ENCODE assay signal across 16 cellular contexts in genomic region chr11:112298535-112298934, GRCh38. TPM values are rescaled to one million over a fixed set of nuclear protein-coding genes. Genes with fewer than 3 reads are reported as not detected.
DNase-seq lines count a peak whose midpoint lies in the region; ATAC-seq, FAIRE-seq and TF ChIP-seq lines count a peak whose summit lies in the region.
"Had no signal": no experiment of that assay in that cellular context is flagged by ENCODE, and none has a peak within 500 bp of the region (broad histone marks: within the 10 kb centered on the region; RNA-seq: fewer than 3 reads in every experiment).

No MANE protein-coding gene starts in this region.

- no peak for TF ChIP-seq EP300 in HepG2 (IDR thresholded peaks at IDR 0.05; ENCODE audit: low read depth in 2 of 2, low read length in 2 of 2)
- TF ChIP-seq EP300 in HepG2 (CRISPR knock-in tag; IDR thresholded peaks at IDR 0.05; ENCODE audit: borderline replicate concordance), result no peak
- TF ChIP-seq EP300 in H1 (IDR thresholded peaks at IDR 0.05; ENCODE audit: borderline replicate concordance in 1 of 2, low read depth in 2 of 2, low read length in 2 of 2), result no peak

- H2BK20ac ChIP-seq in H1 (ENCODE audit: low read length), result no peak overlapping the region

- no peak overlapping the region for H2BK120ac ChIP-seq in H1 (replicated peaks; ENCODE audit: low read depth, low read length)

- no peaks in the 10 kb centered on the region for H3K9me2 ChIP-seq in GM23248 (ENCODE audit: insufficient read depth)

- H3K23ac ChIP-seq in H1 (ENCODE audit: insufficient read length), result no peak overlapping the region

- POLR2A ChIA-PET in HepG2 (lab: Yijun Ruan, JAX), result no interaction called here
- POLR2A ChIA-PET in H1 (lab: Charles Lee; ENCODE audit: partially characterized antibody), result no interaction called here

- H3K79me2 ChIP-seq in HepG2 (ENCODE audit: insufficient read depth, low read length) (no peaks in the 10 kb centered on the region), H1 (ENCODE audit: control insufficient read depth in 1 of 2, insufficient read depth in 2 of 2, low read length in 2 of 2) (no peaks in the 10 kb centered on the region), GM23248 (ENCODE audit: insufficient read depth) (no peaks in the 10 kb centered on the region)

- H3K4me3 ChIP-seq in right lobe of liver (no peak overlapping the region), HepG2 (replicated peaks in 1 of 3; ENCODE audit: insufficient read depth in 1 of 3, low read depth in 2 of 3, low read length in 3 of 3) (no peak overlapping the region), H1 (ENCODE audit: extremely low read depth in 1 of 4, insufficient read depth in 2 of 4, low read depth in 3 of 4, low read length in 4 of 4) (no peak overlapping the region), aorta (ENCODE audit: low read length in 2 of 2) (no peak overlapping the region), kidney (ENCODE audit: low read length in 2 of 2) (no peak overlapping the region), GM23248 (no peak overlapping the region)
- H3K4me3 ChIP-seq: GM23338 had no signal

- H3K27me3 ChIP-seq in right lobe of liver, result no peaks in the 10 kb centered on the region
- no peaks in the 10 kb centered on the region for H3K27me3 ChIP-seq in HepG2 (ENCODE audit: control insufficient read depth in 1 of 2, insufficient read depth in 2 of 2, low read length in 2 of 2)
- no peaks in the 10 kb centered on the region for H3K27me3 ChIP-seq in H1 (replicated peaks in 1 of 4; ENCODE audit: control insufficient read depth in 3 of 4, extremely low read depth in 1 of 4, insufficient read depth in 3 of 4, low read length in 3 of 4)
- H3K27me3 ChIP-seq in aorta (ENCODE audit: control insufficient read depth in 1 of 2, insufficient read depth in 2 of 2, low read length in 1 of 2), result no peaks in the 10 kb centered on the region
- no peaks in the 10 kb centered on the region for H3K27me3 ChIP-seq in GM23248 (replicated peaks; ENCODE audit: insufficient read depth)

- H3K36me3 ChIP-seq in right lobe of liver (no peaks in the 10 kb centered on the region), HepG2 (replicated peaks in 1 of 2; ENCODE audit: control insufficient read depth in 1 of 2, insufficient read depth in 2 of 2, low read length in 2 of 2) (no peaks in the 10 kb centered on the region), H1 (ENCODE audit: control insufficient read depth in 2 of 4, insufficient read depth in 4 of 4, low read length in 3 of 4) (no peaks in the 10 kb centered on the region), aorta (ENCODE audit: control insufficient read depth in 1 of 2, insufficient read depth in 2 of 2, low read length in 1 of 2) (no peaks in the 10 kb centered on the region), kidney (ENCODE audit: control insufficient read depth in 1 of 2, insufficient read depth in 2 of 2, low read length in 2 of 2) (no peaks in the 10 kb centered on the region), GM23248 (ENCODE audit: low read depth) (no peaks in the 10 kb centered on the region)

- H3K4me2 ChIP-seq in HepG2 (ENCODE audit: low read depth, low read length) (no peak overlapping the region), H1 (ENCODE audit: insufficient read depth in 1 of 2, low read depth in 2 of 2, low read length in 2 of 2) (no peak overlapping the region), GM23248 (ENCODE audit: unreplicated experiment) (no peak overlapping the region)
- H3K4me2 ChIP-seq: GM23338 had no signal

- H2AK5ac ChIP-seq in H1 (ENCODE audit: low read depth, low read length), result no peak overlapping the region

- no peaks in the 10 kb centered on the region for H3K23me2 ChIP-seq in H1 (ENCODE audit: low read depth, low read length)

- no peak overlapping the region for H3K4ac ChIP-seq in H1 (replicated peaks; ENCODE audit: insufficient read length, low read depth, low read length)

- H2AFZ ChIP-seq in HepG2 (ENCODE audit: low read length), result no peak overlapping the region
- no peak overlapping the region for H2AFZ ChIP-seq in H1 (ENCODE audit: low read length)
- no peak overlapping the region for H2AFZ ChIP-seq in GM23248
- H2AFZ ChIP-seq: GM23338 had no signal

- peak overlapping the region; percentile 27; the same call in 1 of the 2 replicates for H2BK5ac ChIP-seq in H1 (ENCODE audit: low read depth, low read length)

- no peak for FAIRE-seq in HepG2 (lab: Jason Lieb, UNC)
- FAIRE-seq in H1 (lab: Jason Lieb, UNC), result no peak
- FAIRE-seq in kidney (lab: Jason Lieb, UNC), result no peak

- in situ Hi-C loops in HepG2 (cut with HindIII; ENCODE audit: extremely low pct_ligation_motif_present, low pct_unique_long_range_greater_than_20kb) (no loop called here), GM23248 (cut with MboI) (no loop called here)

- peak overlapping the region; percentile 29; the same call in 1 of the 2 replicates for H2BK12ac ChIP-seq in H1 (ENCODE audit: low read depth, low read length)

- intact Hi-C loops in right lobe of liver (cut with DNase I) (no loop called here), HepG2 (cut with micrococcal nuclease; ENCODE audit: unreplicated experiment) (no loop called here), aorta (cut with DNase I) (loop anchor here (10.0 kb wide), 4 partner anchors 496 to 1996 kb away; partner anchors contain the start of genes NCAM1 (in 1 of the 2) and NNMT (in 1 of the 2)), kidney (cut with DNase I) (no loop called here)

- no peak for TF ChIP-seq CTCF in right lobe of liver (IDR thresholded peaks at IDR 0.05)
- TF ChIP-seq CTCF in HepG2 (CRISPR knock-in tag; IDR thresholded peaks at IDR 0.05), result no peak
- TF ChIP-seq CTCF in H1 (IDR thresholded peaks at IDR 0.05; ENCODE audit: control extremely low read depth in 1 of 3, insufficient read depth in 1 of 3, low read depth in 1 of 3, low read length in 3 of 3), result no peak
- no peak for TF ChIP-seq CTCF in kidney (IDR thresholded peaks at IDR 0.05; ENCODE audit: borderline replicate concordance, extremely low read depth, insufficient read depth)

- ATAC-seq in right lobe of liver (peak; percentile 66 to 84 (median 76)), HepG2 (no peak), aorta (ENCODE audit: low FRiP score) (peak; percentile 22), GM21447 (IDR thresholded peaks at IDR 0.05; ENCODE audit: unreplicated experiment) (no peak)
- ATAC-seq: GM23338 had no signal

- no peaks in the 10 kb centered on the region for H3K79me1 ChIP-seq in H1 (ENCODE audit: low read depth, low read length)

- WGBS in right lobe of liver (ENCODE audit: insufficient coverage, low coverage, low lambda C conversion rate, missing lambda C conversion rate), result 13% methylated on average over 4 of the region's 9 CpGs
- WGBS in HepG2 (ENCODE audit: low lambda C conversion rate), result 63% methylated on average over 8 of the region's 9 CpGs
- WGBS in H1 (ENCODE audit: extremely low coverage in 1 of 2, insufficient coverage in 1 of 2, insufficient read length in 1 of 2, insufficient replicate concordance in 2 of 2, low coverage in 1 of 2, low lambda C conversion rate in 2 of 2, missing lambda C conversion rate in 1 of 2), 2 experiments, result 89% methylated on average over 9 of the region's 9 CpGs; no CpG with 5 or more reads in 1 of the 2 experiments
- WGBS in aorta, 2 donors, result 31 to 34% methylated on average over 9 of the region's 9 CpGs
- 74 to 75% methylated on average over 9 of the region's 9 CpGs for WGBS in GM23248 (ENCODE audit: low coverage in 1 of 2, low lambda C conversion rate in 2 of 2, missing lambda C conversion rate in 2 of 2), 2 experiments

- H3K4me1 ChIP-seq in right lobe of liver (peaks cover 0 to 12% (median 1%) of the 10 kb centered on the region in 4 donors), HepG2 (ENCODE audit: insufficient read depth, low read length) (peaks cover 10% of the 10 kb centered on the region), H1 (replicated peaks in 1 of 4; ENCODE audit: control insufficient read depth in 3 of 4, insufficient read depth in 4 of 4, low read length in 3 of 4) (peaks cover 4 to 13% (median 10%) of the 10 kb centered on the region in 4 experiments), aorta (ENCODE audit: control insufficient read depth in 1 of 2, insufficient read depth in 2 of 2, low read length in 2 of 2) (peaks cover 4% of the 10 kb centered on the region in 2 donors), kidney (ENCODE audit: control insufficient read depth in 1 of 2, insufficient read depth in 1 of 2, low read depth in 1 of 2, low read length in 2 of 2) (peaks cover 2 to 6% of the 10 kb centered on the region in 2 donors), GM23248 (ENCODE audit: insufficient read depth) (peaks cover 32% of the 10 kb centered on the region)

- H4K20me1 ChIP-seq in HepG2 (ENCODE audit: insufficient read depth, low read length), result no peaks in the 10 kb centered on the region
- H4K20me1 ChIP-seq in H1 (replicated peaks in 1 of 2; ENCODE audit: control insufficient read depth in 1 of 2, insufficient read depth in 2 of 2, low read length in 2 of 2), result no peaks in the 10 kb centered on the region
- no peaks in the 10 kb centered on the region for H4K20me1 ChIP-seq in GM23248 (ENCODE audit: insufficient read depth)

- no peak overlapping the region for H3K56ac ChIP-seq in H1 (replicated peaks; ENCODE audit: insufficient read length, low read depth, low read length)

- no TSS peak for BruUV-seq in HepG2 (replicated peaks; lab: Mats Ljungman, UMichigan)

- H3K9me3 ChIP-seq in right lobe of liver (no peaks in the 10 kb centered on the region), HepG2 (ENCODE audit: low read length) (no peaks in the 10 kb centered on the region), H1 (ENCODE audit: insufficient read depth in 2 of 2, low read depth in 1 of 2, low read length in 1 of 2) (no peaks in the 10 kb centered on the region), aorta (ENCODE audit: control insufficient read depth, low read length) (no peaks in the 10 kb centered on the region), kidney (ENCODE audit: control insufficient read depth in 1 of 2, low read length in 2 of 2) (no peaks in the 10 kb centered on the region), GM23248 (ENCODE audit: low read depth) (no peaks in the 10 kb centered on the region)

- DNase-seq in right lobe of liver (peak; percentile 50 to 94 (median 83)), HepG2 (ENCODE audit: low spot score) (no peak), H1 (ENCODE audit: low read depth in 1 of 2, low spot score in 2 of 2) (no peak), mucosa of gallbladder (ENCODE audit: low spot score) (peak; percentile 13), aorta (peak in 1 of 2 donors; percentile 55), kidney (no peak), GM23248 (no peak)
- DNase-seq: activated CD4-positive, alpha-beta T cell treated with anti-CD3 and anti-CD28 coated beads, Interleukin-2, amount 10 ng/mL, durations not matched to agents 24 days and 14 days; GDM1; naive B cell; NCI-H1694 had no signal

- no peak overlapping the region for H4K5ac ChIP-seq in H1 (ENCODE audit: insufficient read length, low read depth, low read length)

- CTCF ChIA-PET in HepG2 (lab: Yijun Ruan, JAX; ENCODE audit: low intra/inter-chr PET ratio, low total read pairs), result no interaction called here
- CTCF ChIA-PET in H1 (lab: Charles Lee; ENCODE audit: partially characterized antibody), result no interaction called here

- H3F3A ChIP-seq in GM23248 (ENCODE audit: insufficient read depth), result peaks cover 6% of the 10 kb centered on the region

- H3K9ac ChIP-seq in HepG2 (ENCODE audit: insufficient read depth, low read depth, low read length) (no peak overlapping the region), H1 (replicated peaks in 1 of 4; ENCODE audit: extremely low read depth in 1 of 4, low read depth in 3 of 4, low read length in 3 of 4) (no peak overlapping the region), kidney (ENCODE audit: low read length in 2 of 2) (no peak overlapping the region), GM23248 (no peak overlapping the region)

- H4K91ac ChIP-seq in H1 (replicated peaks; ENCODE audit: insufficient read length, low read length), result no peak overlapping the region

- H4K8ac ChIP-seq in H1 (ENCODE audit: extremely low read depth, insufficient read depth, low read length), result peak overlapping the region; percentile 11; the same call in 1 of the 2 replicates

- TF ChIP-seq POLR2A in right lobe of liver (IDR thresholded peaks at IDR 0.05), result no peak
- no peak for TF ChIP-seq POLR2A in HepG2 (IDR thresholded peaks at IDR 0.05; ENCODE audit: insufficient read depth in 1 of 2, low read depth in 2 of 2, low read length in 2 of 2)
- TF ChIP-seq POLR2A in H1 (IDR thresholded peaks at IDR 0.05; ENCODE audit: control extremely low read depth in 1 of 2, low read depth in 2 of 2, low read length in 2 of 2), result no peak

- H3K27ac ChIP-seq in right lobe of liver, result no peak overlapping the region
- no peak overlapping the region for H3K27ac ChIP-seq in HepG2 (ENCODE audit: extremely low read length, insufficient read depth, low read length)
- no peak overlapping the region for H3K27ac ChIP-seq in H1 (ENCODE audit: low read depth, low read length)
- H3K27ac ChIP-seq in aorta (ENCODE audit: low read depth in 1 of 2, low read length in 2 of 2), result peak overlapping the region in 1 of 2 donors; percentile 15
- H3K27ac ChIP-seq in kidney (ENCODE audit: low read depth in 2 of 2, low read length in 2 of 2), result no peak overlapping the region
- no peak overlapping the region for H3K27ac ChIP-seq in GM23248

- H3K14ac ChIP-seq in H1 (ENCODE audit: insufficient read length), result no peak overlapping the region

- no peak overlapping the region for H3K18ac ChIP-seq in H1 (ENCODE audit: extremely low read depth, low read length)

- TF ChIP-seq RAD21 in HepG2 (CRISPR knock-in tag; IDR thresholded peaks at IDR 0.05), result no peak
- TF ChIP-seq RAD21 in H1 (IDR thresholded peaks at IDR 0.05 in 1 of 2, conservative IDR thresholded peaks at IDR 0.05 in 1 of 2; ENCODE audit: low read depth in 2 of 2, low read length in 2 of 2), result no peak

- no peak overlapping the region for H2BK15ac ChIP-seq in H1 (ENCODE audit: low read length)

RNA-seq across cellular contexts. Expression of gene PLET1, which starts 37.9 kb away (rescaled TPM):
- total RNA-seq in right lobe of liver, result not detected
- not detected in 2 replicates for total RNA-seq in HepG2 (2016; rRNA removed; fragmentation: Illumina TruSeq; extraction: Trizol)
- not detected in 2 replicates for total RNA-seq in HepG2 (2016; cell fraction: cytosol; rRNA removed; fragmentation: Illumina TruSeq; extraction: Trizol; ENCODE audit: low read depth)
- total RNA-seq in HepG2 (2016; cell fraction: insoluble cytoplasmic fraction; rRNA removed; fragmentation: Illumina TruSeq; extraction: Trizol), result not detected in 2 replicates
- total RNA-seq in HepG2 (2016; cell fraction: membrane; rRNA removed; fragmentation: Illumina TruSeq; extraction: Trizol), result not detected in 2 replicates
- not detected in 2 replicates for total RNA-seq in HepG2 (2016; cell fraction: nucleus; rRNA removed; fragmentation: Illumina TruSeq; extraction: Trizol)
- polyA plus RNA-seq in HepG2 (2011; rRNA removed), result not detected in 2 replicates
- not detected in 2 replicates for polyA plus RNA-seq in HepG2 (2011; cell fraction: cytosol; rRNA removed)
- not detected in 2 replicates for polyA plus RNA-seq in HepG2 (2011; cell fraction: nucleus; rRNA removed)
- polyA plus RNA-seq in HepG2 (2012), result not detected in 2 replicates
- polyA plus RNA-seq in HepG2 (2016; cell fraction: cytosol; fragmentation: Illumina TruSeq; extraction: Trizol; ENCODE audit: low read depth), result not detected in 2 replicates
- polyA plus RNA-seq in HepG2 (2016; cell fraction: insoluble cytoplasmic fraction; fragmentation: Illumina TruSeq; extraction: Trizol; ENCODE audit: low read depth), result not detected in 2 replicates
- polyA plus RNA-seq in HepG2 (2016; cell fraction: membrane; fragmentation: Illumina TruSeq; extraction: Trizol; ENCODE audit: low read depth), result not detected in 2 replicates
- not detected in 2 replicates for polyA plus RNA-seq in HepG2 (2016; cell fraction: nucleus; fragmentation: Illumina TruSeq; extraction: Trizol; ENCODE audit: insufficient read depth, low read depth)
- polyA minus RNA-seq in HepG2 (2011; rRNA and poly(A)+ RNA removed; ENCODE audit: low replicate concordance), result not detected in 2 replicates
- not detected in 2 replicates for polyA minus RNA-seq in HepG2 (2011; cell fraction: cytosol; rRNA and poly(A)+ RNA removed)
- polyA minus RNA-seq in HepG2 (2011; cell fraction: nucleus; rRNA and poly(A)+ RNA removed), result not detected in 2 replicates
- not detected in 2 replicates for total RNA-seq in H1 (2021; fragmentation: NEBNext Ultra II Directional; extraction: Animal tissue kit (Norgen Biotek cat#: 25700))
- not detected in 2 replicates for polyA plus RNA-seq in H1 (2011; rRNA removed)
- polyA plus RNA-seq in H1 (2011; cell fraction: cytosol; rRNA removed), result not detected
- polyA plus RNA-seq in H1 (2011; cell fraction: nucleus; rRNA removed), result not detected
- not detected in 4 replicates for polyA plus RNA-seq in H1 (2012, experiment 1 of 2)
- polyA plus RNA-seq in H1 (2012, experiment 2 of 2), result not detected
- not detected for polyA plus RNA-seq in H1 (2013, experiment 1 of 2)
- not detected for polyA plus RNA-seq in H1 (2013, experiment 2 of 2)
- not detected in 2 replicates for polyA minus RNA-seq in H1 (2011; rRNA and poly(A)+ RNA removed)
- not detected for polyA minus RNA-seq in H1 (2011; cell fraction: cytosol; rRNA and poly(A)+ RNA removed)
- polyA minus RNA-seq in H1 (2011; cell fraction: nucleus; rRNA and poly(A)+ RNA removed), result not detected
- not detected for total RNA-seq in mucosa of gallbladder
- total RNA-seq in aorta, result not detected
- polyA plus RNA-seq in aorta, result not detected
- not detected for total RNA-seq in kidney
- polyA plus RNA-seq in kidney (ENCODE audit: insufficient read depth, low read depth, low replicate concordance), result not detected
- not detected in 2 replicates for total RNA-seq in GM23248 (2014; rRNA removed; shearing (Covaris generic))
- polyA plus RNA-seq in GM23248 (2016; fragmentation: Nextera tagmentation; extraction: Ambion mirVana), result not detected in 2 replicates
- total RNA-seq: activated CD4-positive, alpha-beta T cell treated with anti-CD3 and anti-CD28 coated beads, Interleukin-2, amount 10 ng/mL, durations not matched to agents 24 days and 14 days; GM23338; LHCN-M2; NCI-H460; SK-MEL-5 had no signal
- polyA plus RNA-seq: GM23338 had no signal

Comparison
In these comparisons a context has a peak if more than half of its experiments do, and no peak if none do; other contexts are left out.
1. ATAC-seq: peak in right lobe of liver (4 of 4) and aorta (single experiment); none in HepG2 (single experiment) and GM21447 (single experiment).
2. DNase-seq: peak in right lobe of liver (3 of 3) and mucosa of gallbladder (single experiment); none in HepG2 (single experiment), H1 (0 of 2), kidney (single experiment) and GM23248 (single experiment).
3. intact Hi-C loops: an anchor here in aorta (10.0 kb wide); none called in right lobe of liver, HepG2 and kidney.